27 cellular contexts compared by ENCODE assay signal in genomic region chr4:60432911-60433310, GRCh38.
"Had no signal": no experiment of that assay in that cellular context is flagged by ENCODE, and none has a peak within 500 bp of the region (broad histone marks: within the 10 kb centered on the region; RNA-seq: fewer than 3 reads in every experiment).

No MANE protein-coding gene starts in this region.

- ATAC-seq: heart right ventricle; left cardiac atrium; left lung; mucosa of descending colon; natural killer cell treated with Interleukin-12 subunit alpha and Interleukin-12 subunit beta and Interleukin-15 and Interleukin-18, amount 100 ng/mL, for 72 hours; stimulated activated effector memory CD8-positive, alpha-beta T cell treated with anti-CD3 and anti-CD28 coated beads, Interleukin-12 subunit alpha, Interleukin-12 subunit beta, amount 100 ng/mL, for 72 hours had no signal

- DNase-seq: dermis blood vessel endothelial cell; effector memory CD4-positive, alpha-beta T cell; erythroblast; esophagus squamous epithelium; foreskin melanocyte; glutamatergic neuron; heart right ventricle; hippocampal formation; left cardiac atrium; left lung; mesenchymal stem cell; mucosa of descending colon; naive B cell; sigmoid colon; stimulated activated CD4-positive, alpha-beta T cell treated with anti-CD3 and anti-CD28 coated beads, Interleukin-2, amount 100 ng/mL, for 24 hours; stimulated activated CD4-positive, alpha-beta T cell treated with anti-CD3 and anti-CD28 coated beads, Interleukin-4, amount 100 ng/mL, for 24 hours; stimulated activated naive CD4-positive, alpha-beta T cell treated with Interleukin-2 at 50 U/mL for 16 hours; stomach; thyroid gland; trophoblast cell had no signal

- H3K4me3 Mint-ChIP-seq: mesothelial cell of epicardium; naive B cell; natural killer cell treated with Interleukin-12 subunit alpha and Interleukin-12 subunit beta and Interleukin-15 and Interleukin-18, amount 100 ng/mL, for 72 hours; neural crest cell; stimulated activated effector memory CD8-positive, alpha-beta T cell treated with anti-CD3 and anti-CD28 coated beads, Interleukin-12 subunit alpha, Interleukin-12 subunit beta, amount 100 ng/mL, for 72 hours had no signal

- H3K27ac Mint-ChIP-seq: mesothelial cell of epicardium; naive B cell; natural killer cell treated with Interleukin-12 subunit alpha and Interleukin-12 subunit beta and Interleukin-15 and Interleukin-18, amount 100 ng/mL, for 72 hours; stimulated activated effector memory CD8-positive, alpha-beta T cell treated with anti-CD3 and anti-CD28 coated beads, Interleukin-12 subunit alpha, Interleukin-12 subunit beta, amount 100 ng/mL, for 72 hours had no signal

- H3K27me3 Mint-ChIP-seq: naive B cell; natural killer cell treated with Interleukin-12 subunit alpha and Interleukin-12 subunit beta and Interleukin-15 and Interleukin-18, amount 100 ng/mL, for 72 hours had no signal

- H3K4me1 ChIP-seq: esophagus squamous epithelium, heart right ventricle, left lung, prostate gland, right atrium auricular region, sigmoid colon, stomach, thyroid gland had no signal

- H3K36me3 Mint-ChIP-seq: naive B cell; stimulated activated effector memory CD8-positive, alpha-beta T cell treated with anti-CD3 and anti-CD28 coated beads, Interleukin-12 subunit alpha, Interleukin-12 subunit beta, amount 100 ng/mL, for 72 hours had no signal

- H3K4me1 Mint-ChIP-seq: mesothelial cell of epicardium; naive B cell; neural crest cell; stimulated activated effector memory CD8-positive, alpha-beta T cell treated with anti-CD3 and anti-CD28 coated beads, Interleukin-12 subunit alpha, Interleukin-12 subunit beta, amount 100 ng/mL, for 72 hours had no signal

- H3K27me3 ChIP-seq: esophagus squamous epithelium, heart right ventricle, left lung, right atrium auricular region, sigmoid colon, stomach, thyroid gland had no signal

- H3K36me3 ChIP-seq: esophagus squamous epithelium, heart right ventricle, left lung, prostate gland, right atrium auricular region, sigmoid colon, stomach, thyroid gland had no signal

- H3K4me3 ChIP-seq: coronary artery, esophagus squamous epithelium, heart right ventricle, left lung, mucosa of descending colon, prostate gland, right atrium auricular region, sigmoid colon, stomach, thyroid gland had no signal

- H3K9me3 ChIP-seq: esophagus squamous epithelium, prostate gland, right atrium auricular region, thyroid gland had no signal

- H3K27ac ChIP-seq: coronary artery, esophagus squamous epithelium, heart right ventricle, left lung, prostate gland, right atrium auricular region, sigmoid colon, stomach, thyroid gland had no signal
